ENCODE assay signal across 8 cellular contexts in the genomic region with DNA sequence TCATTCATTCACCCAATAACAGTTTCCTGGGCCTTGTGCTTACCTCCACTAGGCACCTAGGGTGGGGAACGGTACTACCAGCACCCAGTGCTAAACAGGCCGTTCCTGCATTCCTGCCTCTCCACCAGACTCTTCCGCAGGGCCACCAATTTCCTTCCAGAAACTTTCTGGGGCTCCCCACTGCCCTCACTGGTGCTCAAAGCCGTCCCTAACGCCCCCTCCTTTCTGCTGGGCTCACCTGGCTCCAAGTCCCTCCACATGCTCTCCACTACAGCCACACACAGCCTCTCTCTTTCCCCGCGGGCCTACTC. TPM values are rescaled to one million over a fixed set of nuclear protein-coding genes. Genes with fewer than 3 reads are reported as not detected.
A peak's percentile ranks its signal among the peaks of the same experiment; 100 is the strongest.
DNase-seq lines count a peak whose midpoint lies in the region; ATAC-seq and TF ChIP-seq lines count a peak whose summit lies in the region.

No MANE protein-coding gene starts in this region.

- 66 to 71% methylated on average over 7 of the region's 7 CpGs for WGBS in heart right ventricle, 2 donors
- 44 to 54% methylated on average over 7 of the region's 7 CpGs for WGBS in lung, 2 donors

- no peak for DNase-seq in heart right ventricle
- no peak for DNase-seq in left ventricle myocardium superior
- DNase-seq in astrocyte of the cerebellum (ENCODE audit: low read depth) = no peak
- no peak for DNase-seq in lung (ENCODE audit: low spot score)
- no peak for DNase-seq in uterus
- no peak for DNase-seq in NCI-H82 (lab: John Stamatoyannopoulos, UW)
- no peak for DNase-seq in NCI-H526 treated with DMSO at 0.1 percent for 48 hours (lab: John Stamatoyannopoulos, UW)
- no peak for DNase-seq in activated CD4-positive, CD25-positive, alpha-beta regulatory T cell (lab: John Stamatoyannopoulos, UW)

- H3K4me3 ChIP-seq in heart right ventricle = peak overlapping the region in 8 of 10 donors; percentile 49 to 86 (median 78)
- H3K4me3 ChIP-seq in astrocyte of the cerebellum (ENCODE audit: low read depth, low read length) = peak overlapping the region; percentile 65
- no peak overlapping the region for H3K4me3 ChIP-seq in lung
- peak overlapping the region in 1 of 2 donors; percentile 98 for H3K4me3 ChIP-seq in uterus

- no peak for TF ChIP-seq POLR2A in uterus (IDR thresholded peaks at IDR 0.05)

- H3K36me3 ChIP-seq in heart right ventricle (peaks cover 0 to 39% (median 0%) of the 10 kb centered on the region in 9 donors), lung (ENCODE audit: control insufficient read depth in 2 of 2, insufficient read depth in 2 of 2, low read length in 2 of 2) (peaks cover 0 to 8% of the 10 kb centered on the region in 2 donors), uterus (no peaks in the 10 kb centered on the region)

- H3K27me3 ChIP-seq in heart right ventricle (no peaks in the 10 kb centered on the region), lung (ENCODE audit: control insufficient read depth, insufficient read depth) (no peaks in the 10 kb centered on the region), uterus (no peaks in the 10 kb centered on the region)

- TF ChIP-seq CTCF in heart right ventricle (IDR thresholded peaks at IDR 0.05) = no peak
- TF ChIP-seq CTCF in astrocyte of the cerebellum (IDR thresholded peaks at IDR 0.05; ENCODE audit: low read depth, low read length, missing control alignments) = no peak
- TF ChIP-seq CTCF in lung (IDR thresholded peaks at IDR 0.05; ENCODE audit: control extremely low read depth, extremely low read depth) = no peak
- TF ChIP-seq CTCF in uterus (IDR thresholded peaks at IDR 0.05) = no peak

- ATAC-seq in heart right ventricle (no peak), left ventricle myocardium superior (no peak), lung (ENCODE audit: insufficient read depth, low FRiP score) (no peak)

- peaks cover 0 to 21% (median 9%) of the 10 kb centered on the region in 9 donors for H3K4me1 ChIP-seq in heart right ventricle
- H3K4me1 ChIP-seq in lung (ENCODE audit: control insufficient read depth in 2 of 2, insufficient read depth in 2 of 2, low read length in 2 of 2) = peaks cover 0 to 4% of the 10 kb centered on the region in 2 donors
- H3K4me1 ChIP-seq in uterus = no peaks in the 10 kb centered on the region

- intact Hi-C loops in heart right ventricle (cut with DNase I) = loop anchor here in 5 of 10 donors (2.0 to 10.0 kb wide), 5 partner anchors 52 to 199 kb away; a partner anchor contains a TSS
- intact Hi-C loops in left ventricle myocardium superior (cut with micrococcal nuclease) = no loop called here
- intact Hi-C loops in uterus (cut with DNase I; ENCODE audit: low total_unique reads) = loop anchor here (5.0 kb wide), 1 partner anchor 62 kb away; no protein-coding TSS in a partner anchor

- H3K27ac ChIP-seq in heart right ventricle = peak overlapping the region; percentile 76 to 96 (median 92)
- peak overlapping the region; percentile 67 to 81 for H3K27ac ChIP-seq in lung (ENCODE audit: low read depth in 1 of 2, low read length in 1 of 2)
- peak overlapping the region; percentile 89 to 100 for H3K27ac ChIP-seq in uterus

- H3K9me3 ChIP-seq in heart right ventricle (no peaks in the 10 kb centered on the region), lung (ENCODE audit: control insufficient read depth in 2 of 2, insufficient read depth in 1 of 2, low read length in 1 of 2) (no peaks in the 10 kb centered on the region), uterus (no peaks in the 10 kb centered on the region)

- in situ Hi-C loops in astrocyte of the cerebellum (cut with HindIII; ENCODE audit: low sequenced_read_pairs) = no loop called here

RNA-seq across cellular contexts. Expression of a gene that starts 1.4 kb away (rescaled TPM):
- 10 to 100 TPM in 8 of 10 donors, 1 to 10 TPM in 2; 9.2 to 24.0 (median 13.4) TPM for total RNA-seq in heart right ventricle
- 10 to 100 TPM; 10.2 to 12.5 TPM for polyA plus RNA-seq in heart right ventricle
- 9.5 TPM for total RNA-seq in left ventricle myocardium superior
- total RNA-seq in lung = 10 to 100 TPM; 21.8 to 25.1 TPM
- 10 to 100 TPM; 20.3 to 21.6 TPM for polyA plus RNA-seq in lung
- total RNA-seq in uterus = 10 to 100 TPM; 12.6 to 76.3 (median 31.8) TPM

RNA-seq across cellular contexts. Expression of a gene that starts 32.9 kb away (rescaled TPM):
- total RNA-seq in heart right ventricle (10 to 100 TPM in 8 of 10 donors, 1 to 10 TPM in 2; 7.7 to 22.8 (median 15.4) TPM), left ventricle myocardium superior (14.0 TPM), lung (10 to 100 TPM; 35.0 to 66.0 TPM), uterus (100 to 1,000 TPM in 1 of 4 donors, 10 to 100 TPM in 3; 20.9 to 181 (median 49.0) TPM)
- polyA plus RNA-seq in heart right ventricle (1 to 10 TPM; 8.0 to 9.4 TPM), lung (10 to 100 TPM; 14.9 to 19.5 TPM)

RNA-seq across cellular contexts. Expression of a gene that starts 51.0 kb away (rescaled TPM):
- total RNA-seq in heart right ventricle = 1 to 10 TPM; 1.1 to 6.7 (median 1.9) TPM
- polyA plus RNA-seq in heart right ventricle = 1 to 10 TPM; 2.2 to 5.7 TPM
- total RNA-seq in left ventricle myocardium superior = 2.4 TPM
- total RNA-seq in lung = 1 to 10 TPM; 5.8 to 6.4 TPM
- polyA plus RNA-seq in lung = 10 to 100 TPM in 1 of 2 donors, 1 to 10 TPM in 1; 3.9 to 23.1 TPM
- 1 to 10 TPM in 2 of 4 donors, under 1 TPM in 2; 0.51 to 8.7 (median 2.6) TPM for total RNA-seq in uterus
